In genomic region chr22:43944670-43945430, GRCh38 we compare ENCODE assay signal across 20 cellular contexts. TPM values are rescaled to one million over a fixed set of nuclear protein-coding genes. Genes with fewer than 3 reads are reported as not detected.
"Had no signal": no experiment of that assay in that cellular context is flagged by ENCODE, and none has a peak within 500 bp of the region (broad histone marks: within the 10 kb centered on the region; RNA-seq: fewer than 3 reads in every experiment).

No MANE protein-coding gene starts in this region.

- H3K36me3 ChIP-seq: ascending aorta, prostate gland, transverse colon had no signal

- H3K27ac Mint-ChIP-seq: activated CD4-positive, alpha-beta memory T cell treated with anti-CD3 and anti-CD28 coated beads for 36 hours; activated CD4-positive, alpha-beta T cell treated with anti-CD3 and anti-CD28 coated beads for 36 hours; activated naive CD4-positive, alpha-beta T cell treated with anti-CD3 and anti-CD28 coated beads, Interleukin-2, amount 10 ng/mL, durations not matched to agents 7 days and 5 days; activated T-cell treated with anti-CD3 and anti-CD28 coated beads, Interleukin-2, amount 50 U/mL, for 24 hours; nephron; T-helper 17 cell had no signal

- H3K4me1 ChIP-seq: ascending aorta, prostate gland, transverse colon had no signal

- DNase-seq: activated CD4-positive, alpha-beta memory T cell treated with anti-CD3 and anti-CD28 coated beads for 36 hours; activated CD4-positive, alpha-beta T cell treated with anti-CD3 and anti-CD28 coated beads for 36 hours; activated naive CD4-positive, alpha-beta T cell treated with anti-CD3 and anti-CD28 coated beads, Interleukin-2, amount 10 ng/mL, durations not matched to agents 7 days and 5 days; activated T-cell treated with anti-CD3 and anti-CD28 coated beads, Interleukin-2, amount 50 U/mL, for 24 hours; dorsolateral prefrontal cortex; kidney; left ventricle myocardium superior; mesendoderm; right cardiac atrium; stimulated activated CD4-positive, alpha-beta T cell treated with anti-CD3 and anti-CD28 coated beads, Interleukin-15, amount 100 ng/mL, for 24 hours; stimulated activated CD4-positive, alpha-beta T cell treated with anti-CD3 and anti-CD28 coated beads, Interleukin-4, amount 100 ng/mL, for 24 hours; stimulated activated naive CD4-positive, alpha-beta T cell treated with Interleukin-2 at 50 U/mL for 16 hours; T-helper 17 cell; transverse colon had no signal

- H3K27me3 ChIP-seq: ascending aorta, dorsolateral prefrontal cortex, hepatocyte, transverse colon had no signal

- H3K4me3 Mint-ChIP-seq: activated CD4-positive, alpha-beta memory T cell treated with anti-CD3 and anti-CD28 coated beads for 36 hours; activated CD4-positive, alpha-beta T cell treated with anti-CD3 and anti-CD28 coated beads for 36 hours; activated naive CD4-positive, alpha-beta T cell treated with anti-CD3 and anti-CD28 coated beads, Interleukin-2, amount 10 ng/mL, durations not matched to agents 7 days and 5 days; activated T-cell treated with anti-CD3 and anti-CD28 coated beads, Interleukin-2, amount 50 U/mL, for 24 hours; nephron; T-helper 17 cell had no signal

- H3K9me3 Mint-ChIP-seq: activated CD4-positive, alpha-beta memory T cell treated with anti-CD3 and anti-CD28 coated beads for 36 hours; activated naive CD4-positive, alpha-beta T cell treated with anti-CD3 and anti-CD28 coated beads, Interleukin-2, amount 10 ng/mL, durations not matched to agents 7 days and 5 days; activated T-cell treated with anti-CD3 and anti-CD28 coated beads, Interleukin-2, amount 50 U/mL, for 24 hours had no signal

- H3K36me3 Mint-ChIP-seq: activated CD4-positive, alpha-beta memory T cell treated with anti-CD3 and anti-CD28 coated beads for 36 hours; activated naive CD4-positive, alpha-beta T cell treated with anti-CD3 and anti-CD28 coated beads, Interleukin-2, amount 10 ng/mL, durations not matched to agents 7 days and 5 days had no signal

- H3K27ac ChIP-seq: ascending aorta, hepatocyte, prostate gland, transverse colon had no signal

- H3K4me2 ChIP-seq: hepatocyte had no signal

- H2AFZ ChIP-seq: hepatocyte had no signal

- H3K9me3 ChIP-seq: ascending aorta, prostate gland, transverse colon had no signal

- H3K4me3 ChIP-seq: ascending aorta, dorsolateral prefrontal cortex, hepatocyte, prostate gland, skin epidermis, transverse colon had no signal

- H3K4me1 Mint-ChIP-seq: activated CD4-positive, alpha-beta T cell treated with anti-CD3 and anti-CD28 coated beads for 36 hours; activated naive CD4-positive, alpha-beta T cell treated with anti-CD3 and anti-CD28 coated beads, Interleukin-2, amount 10 ng/mL, durations not matched to agents 7 days and 5 days; nephron; T-helper 17 cell had no signal

RNA-seq across cellular contexts. Expression of gene PNPLA5, which starts 53.0 kb away (rescaled TPM):
- polyA plus RNA-seq: esophagus, right cardiac atrium had no signal
